16 cellular contexts compared by ENCODE assay signal in the genomic region with DNA sequence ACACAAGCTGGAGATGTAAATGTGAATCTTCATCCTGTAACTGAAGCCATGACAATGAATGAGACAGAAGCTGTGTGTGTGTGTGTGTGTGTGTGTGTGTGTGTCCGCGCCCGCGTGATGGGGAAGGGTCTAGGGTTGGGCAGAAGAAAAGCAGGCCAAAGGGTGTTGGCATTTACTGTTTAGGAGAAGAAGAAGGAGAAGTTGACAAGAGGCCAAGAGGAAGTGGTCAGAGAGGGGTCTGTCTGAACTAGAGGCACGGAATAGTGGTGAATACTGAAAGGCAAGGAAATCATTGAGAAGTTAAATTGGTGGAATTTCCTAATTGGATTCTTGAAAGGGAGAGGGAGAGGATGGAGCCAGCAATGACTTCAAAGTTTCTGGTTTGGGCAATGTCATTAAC. TPM values are rescaled to one million over a fixed set of nuclear protein-coding genes. Genes with fewer than 3 reads are reported as not detected.
A peak's percentile ranks its signal among the peaks of the same experiment; 100 is the strongest.
DNase-seq lines count a peak whose midpoint lies in the region; ATAC-seq, FAIRE-seq and TF ChIP-seq lines count a peak whose summit lies in the region.
"Had no signal": no experiment of that assay in that cellular context is flagged by ENCODE, and none has a peak within 500 bp of the region (broad histone marks: within the 10 kb centered on the region; RNA-seq: fewer than 3 reads in every experiment).

No MANE protein-coding gene starts in this region.

- POLR2A ChIA-PET in K562 (lab: Yijun Ruan, JAX), result no interaction called here

- no peak overlapping the region for H3K9ac ChIP-seq in K562 (ENCODE audit: insufficient read depth in 1 of 2, low read depth in 2 of 2, low read length in 2 of 2)

- no peak overlapping the region for H3K27ac ChIP-seq in K562 (ENCODE audit: extremely low read depth, low read depth, low read length)
- H3K27ac ChIP-seq: cardiac muscle cell, RWPE1, suprapubic skin had no signal

- no peaks in the 10 kb centered on the region for H3K9me3 ChIP-seq in K562 (replicated peaks; ENCODE audit: control insufficient read depth, insufficient read depth, low read depth, low read length)
- H3K9me3 ChIP-seq in mucosa of descending colon, result peaks cover 2% of the 10 kb centered on the region
- H3K9me3 ChIP-seq: Caco-2, suprapubic skin had no signal

- TF ChIP-seq RAD21 in K562 (CRISPR knock-in tag; conservative IDR thresholded peaks at IDR 0.05 in 1 of 2, IDR thresholded peaks at IDR 0.05 in 1 of 2), result no peak

- no peaks in the 10 kb centered on the region for H3K79me2 ChIP-seq in K562 (ENCODE audit: control insufficient read depth, insufficient read depth, low read length)

- peaks cover 0 to under 1% of the 10 kb centered on the region in 2 experiments; a peak in 1 of 5 replicates for H3K4me1 ChIP-seq in K562 (replicated peaks in 1 of 2; ENCODE audit: control insufficient read depth in 2 of 2, insufficient read depth in 2 of 2, low read length in 2 of 2)
- H3K4me1 ChIP-seq in mucosa of descending colon (ENCODE audit: low read depth), result peaks cover 6% of the 10 kb centered on the region

- no peak for TF ChIP-seq EP300 in K562 (IDR thresholded peaks at IDR 0.05; ENCODE audit: low read length)

- H2AFZ ChIP-seq in K562 (ENCODE audit: low read depth, low read length), result no peak overlapping the region

- no peak overlapping the region for H3K4me3 ChIP-seq in K562
- H3K4me3 ChIP-seq in mucosa of descending colon, result no peak overlapping the region
- H3K4me3 ChIP-seq: cardiac muscle cell, smooth muscle cell, suprapubic skin had no signal

- H3K4me2 ChIP-seq in K562 (ENCODE audit: insufficient read depth, low read length), result no peak overlapping the region
- H3K4me2 ChIP-seq: smooth muscle cell had no signal

- DNase-seq in GF-D8 (lab: John Stamatoyannopoulos, UW), result peak; percentile 45
- peak; percentile 84 to 89 for DNase-seq in NOMO-1 (lab: John Stamatoyannopoulos, UW; ENCODE audit: unreplicated experiment in 2 of 2)
- no peak for DNase-seq in K562 (ENCODE audit: extremely low read depth in 1 of 4, low spot score in 3 of 4)
- DNase-seq in mucosa of descending colon, result peak in 1 of 3 donors; percentile 30
- DNase-seq in stimulated activated CD4-positive, alpha-beta T cell treated with anti-CD3 and anti-CD28 coated beads, Interleukin-4, amount 100 ng/mL, for 4 hours, result no peak
- DNase-seq in OCI-M2 (lab: John Stamatoyannopoulos, UW; ENCODE audit: unreplicated experiment), result no peak
- no peak for DNase-seq in NAMALWA (ENCODE audit: low spot score)
- DNase-seq: Caco-2, NCI-H1092 treated with DMSO at 0.1 percent for 48 hours, NCI-H82, posterior cingulate gyrus had no signal

- no peak for FAIRE-seq in K562 (lab: Jason Lieb, UNC)

- H3K36me3 ChIP-seq in K562 (ENCODE audit: control insufficient read depth, insufficient read depth, low read length), result no peaks in the 10 kb centered on the region
- no peaks in the 10 kb centered on the region for H3K36me3 ChIP-seq in mucosa of descending colon (ENCODE audit: low read depth)
- H3K36me3 ChIP-seq: cardiac muscle cell, suprapubic skin had no signal

- in situ Hi-C loops in K562 (cut with MboI), result no loop called here

- intact Hi-C loops in K562 (cut with micrococcal nuclease), result no loop called here
- intact Hi-C loops in mucosa of descending colon (cut with DNase I, micrococcal nuclease), result no loop called here

- no TSS peak for BruUV-seq in K562 (replicated peaks; lab: Mats Ljungman, UMichigan)

- no peaks in the 10 kb centered on the region for H4K20me1 ChIP-seq in K562 (replicated peaks; ENCODE audit: control insufficient read depth, insufficient read depth, low read length)

- no peak for TF ChIP-seq POLR2A in K562 (conservative IDR thresholded peaks at IDR 0.05)

- TF ChIP-seq CTCF in K562 (IDR thresholded peaks at IDR 0.05 in 2 of 3, conservative IDR thresholded peaks at IDR 0.05 in 1 of 3; ENCODE audit: insufficient read depth in 2 of 3, low read depth in 1 of 3, low read length in 3 of 3) (no peak), mucosa of descending colon (IDR thresholded peaks at IDR 0.05) (no peak)

- H3K9me1 ChIP-seq in K562 (ENCODE audit: control insufficient read depth, insufficient read depth, low read length), result no peaks in the 10 kb centered on the region

- ATAC-seq in K562 (no peak), mucosa of descending colon (peak; percentile 25), HG03045 (IDR thresholded peaks at IDR 0.05; ENCODE audit: unreplicated experiment) (no peak)

- WGBS in K562 (ENCODE audit: insufficient coverage, low coverage, missing lambda C conversion rate), result 50% methylated on average over 4 of the region's 5 CpGs

- CTCF ChIA-PET in K562 (lab: Yijun Ruan, JAX; ENCODE audit: low intra/inter-chr PET ratio), result interaction anchor here (0.6 kb wide), 1 partner anchor 1454 kb away, joined by 3 read pairs; no protein-coding TSS in a partner anchor

- no peaks in the 10 kb centered on the region for H3K27me3 ChIP-seq in K562 (ENCODE audit: control insufficient read depth in 2 of 2, insufficient read depth in 2 of 2, low read length in 2 of 2)
- H3K27me3 ChIP-seq: suprapubic skin had no signal

TF ChIP-seq in K562, 482 proteins besides CTCF, POLR2A, EP300 and RAD21:
- 0 out of 2 replicates have a peak, but pooled peaks have one; percentile 12 for TF ChIP-seq OTX1 (CRISPR knock-in tag; IDR thresholded peaks at IDR 0.05)
- peak; percentile 48; the same call in 1 of the 2 replicates for TF ChIP-seq SPI1 (IDR thresholded peaks at IDR 0.05; ENCODE audit: borderline replicate concordance, low read depth, low read length)
- no peak for TF ChIP-seq POU5F1 (IDR thresholded peaks at IDR 0.05; ENCODE audit: borderline replicate concordance, low read depth, low read length, partially characterized antibody)
- TF ChIP-seq MBD1 (CRISPR knock-in tag; IDR thresholded peaks at IDR 0.05), result no peak
TF ChIP-seq in K562: peak in this region for 2.

RNA-seq across cellular contexts. Expression of gene NCEH1, which starts 5.6 kb away (rescaled TPM):
- total RNA-seq in K562 (2011; cell fraction: chromatin; rRNA removed; ENCODE audit: low replicate concordance), result 3.5 and 4.7 TPM in 2 replicates
- 7.6 and 9.3 TPM in 2 replicates for total RNA-seq in K562 (2011; cell fraction: nucleolus; rRNA removed)
- total RNA-seq in K562 (2011; cell fraction: nucleoplasm; rRNA removed), result 4.1 and 6.2 TPM in 2 replicates
- total RNA-seq in K562 (2014; rRNA removed) (1.4 and 1.6 TPM in 2 replicates), K562 (2014; rRNA removed; fragmentation: Illumina TruSeq; extraction: Trizol) (2.8 and 4.0 TPM in 2 replicates), K562 (2015; rRNA removed; fragmentation: Illumina TruSeq; extraction: Trizol) (2.9 and 3.1 TPM in 2 replicates), K562 (2021) (5.0 and 5.2 TPM in 2 replicates), mucosa of descending colon (10 to 100 TPM; 21.5 to 63.9 (median 53.3) TPM)
- polyA plus RNA-seq in K562 (2011; rRNA removed) (2.5 and 3.1 TPM in 2 replicates), K562 (2014; fragmentation: Illumina TruSeq; extraction: Trizol) (3.3 and 3.9 TPM in 2 replicates), K562 (2014; fragmentation: Nextera tagmentation; extraction: Ambion mirVana) (1 to 10 TPM; 1.3 to 3.0 TPM), K562 (2014; rRNA removed) (1.8 and 2.8 TPM in 2 replicates)
- polyA plus RNA-seq in K562 (2011; cell fraction: cytosol; rRNA removed), result 1.5 and 1.8 TPM in 2 replicates
- polyA plus RNA-seq in K562 (2011; cell fraction: nucleus; rRNA removed), result 1.7 and 2.6 TPM in 2 replicates
- polyA plus RNA-seq in K562 (2012), result 2.8 and 3.6 TPM in 2 replicates
- 4.3 and 4.9 TPM in 2 replicates for polyA minus RNA-seq in K562 (2011; rRNA and poly(A)+ RNA removed)
- polyA minus RNA-seq in K562 (2011; cell fraction: cytosol; rRNA and poly(A)+ RNA removed), result 2.5 and 2.7 TPM in 2 replicates
- 5.5 and 7.8 TPM in 2 replicates for polyA minus RNA-seq in K562 (2011; cell fraction: nucleus; rRNA and poly(A)+ RNA removed)

RNA-seq across cellular contexts. Expression of gene ECT2, which starts 34.0 kb away (rescaled TPM):
- total RNA-seq in K562 (2011; cell fraction: chromatin; rRNA removed; ENCODE audit: low replicate concordance), result 23.1 and 105 TPM in 2 replicates
- 12.8 and 20.9 TPM in 2 replicates for total RNA-seq in K562 (2011; cell fraction: nucleolus; rRNA removed)
- 31.7 and 50.8 TPM in 2 replicates for total RNA-seq in K562 (2011; cell fraction: nucleoplasm; rRNA removed)
- total RNA-seq in K562 (2014; rRNA removed) (24.0 and 26.0 TPM in 2 replicates), K562 (2014; rRNA removed; fragmentation: Illumina TruSeq; extraction: Trizol) (50.1 and 57.7 TPM in 2 replicates), K562 (2015; rRNA removed; fragmentation: Illumina TruSeq; extraction: Trizol) (44.1 and 46.0 TPM in 2 replicates), K562 (2021) (38.7 and 40.8 TPM in 2 replicates), mucosa of descending colon (10 to 100 TPM; 14.8 to 30.2 (median 14.9) TPM)
- polyA plus RNA-seq in K562 (2011; rRNA removed) (42.2 and 53.0 TPM in 2 replicates), K562 (2014; fragmentation: Illumina TruSeq; extraction: Trizol) (32.3 and 36.5 TPM in 2 replicates), K562 (2014; fragmentation: Nextera tagmentation; extraction: Ambion mirVana) (10 to 100 TPM; 19.0 to 33.6 TPM), K562 (2014; rRNA removed) (20.4 and 26.5 TPM in 2 replicates)
- 5.8 and 11.8 TPM in 2 replicates for polyA plus RNA-seq in K562 (2011; cell fraction: cytosol; rRNA removed)
- 33.4 and 51.5 TPM in 2 replicates for polyA plus RNA-seq in K562 (2011; cell fraction: nucleus; rRNA removed)
- polyA plus RNA-seq in K562 (2012), result 19.3 and 20.5 TPM in 2 replicates
- polyA minus RNA-seq in K562 (2011; rRNA and poly(A)+ RNA removed), result 58.0 and 63.6 TPM in 2 replicates
- 19.6 and 28.1 TPM in 2 replicates for polyA minus RNA-seq in K562 (2011; cell fraction: cytosol; rRNA and poly(A)+ RNA removed)
- polyA minus RNA-seq in K562 (2011; cell fraction: nucleus; rRNA and poly(A)+ RNA removed), result 40.1 and 71.8 TPM in 2 replicates

Comparison
In these comparisons a context has a peak if more than half of its experiments do, and no peak if none do; other contexts are left out.
1. DNase-seq: peak in GF-D8 (single experiment) and NOMO-1 (2 of 2); none in K562 (0 of 4), stimulated activated CD4-positive, alpha-beta T cell treated with anti-CD3 and anti-CD28 coated beads, Interleukin-4, amount 100 ng/mL, for 4 hours (0 of 2), OCI-M2 (single experiment) and NAMALWA (single experiment).